Comparison of ENCODE assay signal across 14 cellular contexts in genomic region chr6:25025248-25025918, GRCh38.
A peak's percentile ranks its signal among the peaks of the same experiment; 100 is the strongest.
DNase-seq lines count a peak whose midpoint lies in the region; ATAC-seq, FAIRE-seq and TF ChIP-seq lines count a peak whose summit lies in the region.
"Had no signal": no experiment of that assay in that cellular context is flagged by ENCODE, and none has a peak within 500 bp of the region (broad histone marks: within the 10 kb centered on the region; RNA-seq: fewer than 3 reads in every experiment).

No MANE protein-coding gene starts in this region.

- H3K4me1 ChIP-seq in HepG2 (ENCODE audit: insufficient read depth, low read length) (no peaks in the 10 kb centered on the region), right lobe of liver (no peaks in the 10 kb centered on the region), OCI-LY3 (ENCODE audit: low read length) (peaks cover 46% of the 10 kb centered on the region), K562 (replicated peaks in 1 of 2; ENCODE audit: control insufficient read depth in 2 of 2, insufficient read depth in 2 of 2, low read length in 2 of 2) (peaks cover 0 to 4% of the 10 kb centered on the region in 2 experiments; a peak in 2 of 5 replicates)
- H3K4me1 ChIP-seq: BE2C, stomach, uterus had no signal

- FAIRE-seq in HepG2 (lab: Jason Lieb, UNC) (no peak), K562 (lab: Jason Lieb, UNC) (peak; percentile 35)

- no peaks in the 10 kb centered on the region for H3K27me3 Mint-ChIP-seq in stimulated activated naive CD8-positive, alpha-beta T cell treated with anti-CD3 and anti-CD28 coated beads, Interleukin-15, amount 100 ng/mL, for 72 hours

- H4K20me1 ChIP-seq in HepG2 (ENCODE audit: insufficient read depth, low read length), result no peaks in the 10 kb centered on the region
- peaks cover 98% of the 10 kb centered on the region for H4K20me1 ChIP-seq in OCI-LY3 (ENCODE audit: insufficient read depth, low read length)
- H4K20me1 ChIP-seq in K562 (replicated peaks; ENCODE audit: control insufficient read depth, insufficient read depth, low read length), result no peaks in the 10 kb centered on the region

- 26% methylated on average over 4 of the region's 4 CpGs for WGBS in HepG2 (ENCODE audit: low lambda C conversion rate)
- WGBS in right lobe of liver (ENCODE audit: insufficient coverage, low coverage, low lambda C conversion rate, missing lambda C conversion rate), result 60% methylated on average over 4 of the region's 4 CpGs
- 1% methylated on average over 4 of the region's 4 CpGs for WGBS in K562 (ENCODE audit: insufficient coverage, low coverage, missing lambda C conversion rate)

- in situ Hi-C loops in HepG2 (cut with HindIII; ENCODE audit: extremely low pct_ligation_motif_present, low pct_unique_long_range_greater_than_20kb), result no loop called here
- in situ Hi-C loops in K562 (cut with MboI), result no loop called here

- H3K4me1 Mint-ChIP-seq in stimulated activated naive CD8-positive, alpha-beta T cell treated with anti-CD3 and anti-CD28 coated beads, Interleukin-15, amount 100 ng/mL, for 72 hours, result peaks cover 55% of the 10 kb centered on the region

- H3K36me3 ChIP-seq in HepG2 (replicated peaks in 1 of 2; ENCODE audit: control insufficient read depth in 1 of 2, insufficient read depth in 2 of 2, low read length in 2 of 2) (no peaks in the 10 kb centered on the region), right lobe of liver (no peaks in the 10 kb centered on the region), OCI-LY3 (replicated peaks; ENCODE audit: low read depth, low read length) (peaks cover 45% of the 10 kb centered on the region), K562 (ENCODE audit: control insufficient read depth, insufficient read depth, low read length) (no peaks in the 10 kb centered on the region)
- H3K36me3 ChIP-seq: BE2C, stomach, uterus had no signal

- no peak for TF ChIP-seq POLR2A in HepG2 (IDR thresholded peaks at IDR 0.05; ENCODE audit: insufficient read depth in 1 of 2, low read depth in 2 of 2, low read length in 2 of 2)
- no peak for TF ChIP-seq POLR2A in right lobe of liver (IDR thresholded peaks at IDR 0.05)
- no peak for TF ChIP-seq POLR2A in K562 (conservative IDR thresholded peaks at IDR 0.05)

- TF ChIP-seq EP300 in HepG2 (IDR thresholded peaks at IDR 0.05; ENCODE audit: low read depth in 2 of 2, low read length in 2 of 2) (no peak), HepG2 (CRISPR knock-in tag; IDR thresholded peaks at IDR 0.05; ENCODE audit: borderline replicate concordance) (no peak), K562 (IDR thresholded peaks at IDR 0.05; ENCODE audit: low read length) (no peak)

- H3K27me3 ChIP-seq in HepG2 (ENCODE audit: control insufficient read depth in 1 of 2, insufficient read depth in 2 of 2, low read length in 2 of 2) (no peaks in the 10 kb centered on the region), right lobe of liver (no peaks in the 10 kb centered on the region), OCI-LY3 (ENCODE audit: low read depth, low read length) (no peaks in the 10 kb centered on the region), K562 (ENCODE audit: control insufficient read depth in 2 of 2, insufficient read depth in 2 of 2, low read length in 2 of 2) (peaks cover 9 to 45% of the 10 kb centered on the region in 2 experiments; a peak in 4 of 5 replicates)
- H3K27me3 ChIP-seq: BE2C, stomach, uterus had no signal

- TF ChIP-seq RAD21 in HepG2 (CRISPR knock-in tag; IDR thresholded peaks at IDR 0.05) (no peak), K562 (CRISPR knock-in tag; conservative IDR thresholded peaks at IDR 0.05 in 1 of 2, IDR thresholded peaks at IDR 0.05 in 1 of 2) (no peak)

- no peak overlapping the region for H3K4me3 ChIP-seq in HepG2 (replicated peaks in 1 of 3; ENCODE audit: insufficient read depth in 1 of 3, low read depth in 2 of 3, low read length in 3 of 3)
- no peak overlapping the region for H3K4me3 ChIP-seq in right lobe of liver
- no peak overlapping the region for H3K4me3 ChIP-seq in OCI-LY3 (ENCODE audit: low read length)
- no peak overlapping the region for H3K4me3 ChIP-seq in K562
- H3K4me3 ChIP-seq: stomach, uterus had no signal

- BruUV-seq in HepG2 (replicated peaks; lab: Mats Ljungman, UMichigan), result no TSS peak
- no TSS peak for BruUV-seq in K562 (replicated peaks; lab: Mats Ljungman, UMichigan)

- no peak overlapping the region for H3K9ac ChIP-seq in HepG2 (ENCODE audit: insufficient read depth, low read depth, low read length)
- H3K9ac ChIP-seq in OCI-LY3 (ENCODE audit: low read length), result no peak overlapping the region
- H3K9ac ChIP-seq in K562 (ENCODE audit: insufficient read depth in 1 of 2, low read depth in 2 of 2, low read length in 2 of 2), result no peak overlapping the region

- POLR2A ChIA-PET in HepG2 (lab: Yijun Ruan, JAX) (no interaction called here), K562 (lab: Yijun Ruan, JAX) (interaction anchor here (0.8 to 1.5 kb wide), 3 partner anchors 9 to 31 kb away, joined by 3 read pairs; no protein-coding TSS in a partner anchor)

- no peaks in the 10 kb centered on the region for H3K9me1 ChIP-seq in K562 (ENCODE audit: control insufficient read depth, insufficient read depth, low read length)

- H3K9me3 Mint-ChIP-seq in stimulated activated naive CD8-positive, alpha-beta T cell treated with anti-CD3 and anti-CD28 coated beads, Interleukin-15, amount 100 ng/mL, for 72 hours, result no peaks in the 10 kb centered on the region

- ATAC-seq in HepG2 (no peak), right lobe of liver (no peak), K562 (peak; percentile 30; the same call in 1 of the 3 replicates), HG03378 (IDR thresholded peaks at IDR 0.05; ENCODE audit: unreplicated experiment) (no peak)
- ATAC-seq in stimulated activated naive CD8-positive, alpha-beta T cell treated with anti-CD3 and anti-CD28 coated beads, Interleukin-15, amount 100 ng/mL, for 72 hours, result no peak

- DNase-seq in HepG2 (ENCODE audit: low spot score) (no peak), right lobe of liver (no peak), K562 (ENCODE audit: extremely low read depth in 1 of 4, low spot score in 3 of 4) (peak in 2 of 4 experiments; percentile 24 to 29), NCI-H510A treated with DMSO at 0.1 percent for 48 hours (lab: John Stamatoyannopoulos, UW) (no peak), NCI-H526 (lab: John Stamatoyannopoulos, UW) (no peak)
- no peak for DNase-seq in stimulated activated naive CD8-positive, alpha-beta T cell treated with anti-CD3 and anti-CD28 coated beads, Interleukin-15, amount 100 ng/mL, for 72 hours
- DNase-seq: BE2C, mesenchymal stem cell, NCI-H2107, nucleus accumbens, stomach, uterus had no signal

- H3K4me2 ChIP-seq in HepG2 (ENCODE audit: low read depth, low read length) (no peak overlapping the region), OCI-LY3 (ENCODE audit: low read length) (0 out of 2 replicates have a peak overlapping the region, but pooled peaks have one; percentile 7), K562 (ENCODE audit: insufficient read depth, low read length) (no peak overlapping the region)

- H3K9me3 ChIP-seq in HepG2 (ENCODE audit: low read length) (no peaks in the 10 kb centered on the region), right lobe of liver (no peaks in the 10 kb centered on the region), OCI-LY3 (ENCODE audit: insufficient read depth, low read length) (no peaks in the 10 kb centered on the region), K562 (replicated peaks; ENCODE audit: control insufficient read depth, insufficient read depth, low read depth, low read length) (no peaks in the 10 kb centered on the region)
- H3K9me3 ChIP-seq: BE2C, stomach, uterus had no signal

- intact Hi-C loops in HepG2 (cut with micrococcal nuclease; ENCODE audit: unreplicated experiment), result no loop called here
- intact Hi-C loops in right lobe of liver (cut with DNase I), result no loop called here
- intact Hi-C loops in K562 (cut with micrococcal nuclease), result loop anchor here (5.0 kb wide), 1 partner anchor 47 kb away; no protein-coding TSS in a partner anchor

- TF ChIP-seq CTCF in HepG2 (CRISPR knock-in tag; IDR thresholded peaks at IDR 0.05) (no peak), right lobe of liver (IDR thresholded peaks at IDR 0.05) (no peak), OCI-LY3 (IDR thresholded peaks at IDR 0.05; ENCODE audit: low read depth, low read length) (no peak), K562 (IDR thresholded peaks at IDR 0.05 in 2 of 3, conservative IDR thresholded peaks at IDR 0.05 in 1 of 3; ENCODE audit: insufficient read depth in 2 of 3, low read depth in 1 of 3, low read length in 3 of 3) (no peak)

- H3K79me2 ChIP-seq in HepG2 (ENCODE audit: insufficient read depth, low read length) (no peaks in the 10 kb centered on the region), OCI-LY3 (ENCODE audit: low read length) (peaks cover 100% of the 10 kb centered on the region), K562 (ENCODE audit: control insufficient read depth, insufficient read depth, low read length) (no peaks in the 10 kb centered on the region)

- no peak overlapping the region for H2AFZ ChIP-seq in HepG2 (ENCODE audit: low read length)
- H2AFZ ChIP-seq in OCI-LY3 (ENCODE audit: low read depth, low read length), result no peak overlapping the region
- no peak overlapping the region for H2AFZ ChIP-seq in K562 (ENCODE audit: low read depth, low read length)

- H3K27ac ChIP-seq in HepG2 (ENCODE audit: extremely low read length, insufficient read depth, low read length), result no peak overlapping the region
- H3K27ac ChIP-seq in right lobe of liver, result no peak overlapping the region
- peak overlapping the region; percentile 18 for H3K27ac ChIP-seq in OCI-LY3 (ENCODE audit: low read length)
- H3K27ac ChIP-seq in K562 (ENCODE audit: extremely low read depth, low read depth, low read length), result no peak overlapping the region
- H3K27ac ChIP-seq: stomach, uterus had no signal

- H3K27ac Mint-ChIP-seq in stimulated activated naive CD8-positive, alpha-beta T cell treated with anti-CD3 and anti-CD28 coated beads, Interleukin-15, amount 100 ng/mL, for 72 hours, result peak overlapping the region in 1 of 2 donors; percentile 41

- CTCF ChIA-PET in HepG2 (lab: Yijun Ruan, JAX; ENCODE audit: low intra/inter-chr PET ratio, low total read pairs), result no interaction called here
- CTCF ChIA-PET in K562 (lab: Yijun Ruan, JAX; ENCODE audit: low intra/inter-chr PET ratio), result interaction anchor here (2.6 kb wide), 1 partner anchor 45 kb away, joined by 11 read pairs; no protein-coding TSS in a partner anchor

- H3K4me3 Mint-ChIP-seq in stimulated activated naive CD8-positive, alpha-beta T cell treated with anti-CD3 and anti-CD28 coated beads, Interleukin-15, amount 100 ng/mL, for 72 hours, result peak overlapping the region; percentile 61 to 70

TF ChIP-seq in HepG2, 621 proteins besides CTCF, POLR2A, EP300 and RAD21 (continues in another document):
- peak; percentile 91 for TF ChIP-seq MAFF (IDR thresholded peaks at IDR 0.05; ENCODE audit: low read depth, low read length)
- TF ChIP-seq MAFK (conservative IDR thresholded peaks at IDR 0.05 in 1 of 2, IDR thresholded peaks at IDR 0.05 in 1 of 2; ENCODE audit: low read length in 2 of 2), result peak; percentile 90 to 93

TF ChIP-seq in K562, 482 proteins besides CTCF, POLR2A, EP300 and RAD21 (continues in another document):
- no peak for TF ChIP-seq POLR2B (IDR thresholded peaks at IDR 0.05; ENCODE audit: low read depth, partially characterized antibody)
- TF ChIP-seq MED1 (CRISPR knock-in tag; IDR thresholded peaks at IDR 0.05; ENCODE audit: borderline replicate concordance), result no peak
- TF ChIP-seq MAFF (IDR thresholded peaks at IDR 0.05; ENCODE audit: low read length), result peak; percentile 81
- TF ChIP-seq ZNF316 (IDR thresholded peaks at IDR 0.05), result peak; percentile 97

Comparison
In these comparisons a context has a peak if more than half of its experiments do, and no peak if none do; other contexts are left out.
1. Of the 241 proteins assayed by ChIP-seq in both HepG2 and K562: peak only in HepG2: none; only in K562: MAFG and NFE2; in both: MAFF and MAFK; in neither: 236; mixed calls (peak in some experiments, not most) for 1.